20 cellular contexts compared by ENCODE assay signal in genomic region chr1:100794719-100795645, GRCh38.
DNase-seq lines count a peak whose midpoint lies in the region; ATAC-seq, FAIRE-seq and TF ChIP-seq lines count a peak whose summit lies in the region.
"Had no signal": no experiment of that assay in that cellular context is flagged by ENCODE, and none has a peak within 500 bp of the region (broad histone marks: within the 10 kb centered on the region; RNA-seq: fewer than 3 reads in every experiment).

No MANE protein-coding gene starts in this region.

- in situ Hi-C loops in astrocyte of the spinal cord (cut with HindIII; ENCODE audit: low sequenced_read_pairs), result no loop called here

- H3K4me1 Mint-ChIP-seq in neural crest cell, result peaks cover 24% of the 10 kb centered on the region
- H3K4me1 Mint-ChIP-seq: IgD-negative memory B cell had no signal

- no peaks in the 10 kb centered on the region for H3K27me3 Mint-ChIP-seq in neural crest cell (ENCODE audit: low read depth)

- ATAC-seq in GM19395 (IDR thresholded peaks at IDR 0.05; ENCODE audit: unreplicated experiment), result no peak
- no peak for ATAC-seq in GM19023 (IDR thresholded peaks at IDR 0.05; ENCODE audit: unreplicated experiment)
- ATAC-seq: activated CD8-positive, alpha-beta T cell treated with anti-CD3 and anti-CD28 coated beads, Interleukin-2, amount 10 ng/mL, durations not matched to agents 7 days and 5 days; mucosa of descending colon; psoas muscle; upper lobe of right lung had no signal

- H3K4me3 Mint-ChIP-seq in neural crest cell, result no peak overlapping the region
- H3K4me3 Mint-ChIP-seq: activated CD8-positive, alpha-beta T cell treated with anti-CD3 and anti-CD28 coated beads, Interleukin-2, amount 10 ng/mL, durations not matched to agents 7 days and 5 days; IgD-negative memory B cell had no signal

- DNase-seq in EH (ENCODE audit: low read depth) (peak; percentile 45), NCI-H146 (lab: John Stamatoyannopoulos, UW) (peak; percentile 18), astrocyte of the spinal cord (ENCODE audit: low read depth, low spot score) (peak; percentile 86), neural crest cell (ENCODE audit: low read depth, low spot score) (no peak), urothelium cell line (ENCODE audit: low spot score) (no peak), hepatic stellate cell (ENCODE audit: low spot score) (no peak)
- DNase-seq: activated CD8-positive, alpha-beta T cell treated with anti-CD3 and anti-CD28 coated beads, Interleukin-2, amount 10 ng/mL, durations not matched to agents 7 days and 5 days; effector CD8-positive, alpha-beta T cell; mucosa of descending colon; NCI-H1436; NK-92 treated with Interleukin-12 subunit alpha and Interleukin-12 subunit beta, amount 100 ng/mL, for 24 hours; psoas muscle; stimulated activated CD4-positive, alpha-beta T cell treated with anti-CD3 and anti-CD28 coated beads, Interleukin-4, amount 100 ng/mL, for 1 hour; upper lobe of right lung had no signal

- FAIRE-seq in urothelium cell line (lab: Jason Lieb, UNC), result no peak

- no peak overlapping the region for H3K4me3 ChIP-seq in astrocyte of the spinal cord (ENCODE audit: low read depth, low read length)
- H3K4me3 ChIP-seq: ascending aorta; BLaER1 treated with 17β-estradiol and CSF1 and Interleukin-3, amounts not matched to agents 10 nM and 100 nM; mucosa of descending colon; psoas muscle; SJSA1; upper lobe of right lung had no signal

- no peak for TF ChIP-seq CTCF in astrocyte of the spinal cord (IDR thresholded peaks at IDR 0.05; ENCODE audit: low read depth, low read length)
- no peak for TF ChIP-seq CTCF in neural crest cell (conservative IDR thresholded peaks at IDR 0.05)

- peak overlapping the region; percentile 23 for H3K27ac Mint-ChIP-seq in neural crest cell (ENCODE audit: unreplicated experiment)
- H3K27ac Mint-ChIP-seq: activated CD8-positive, alpha-beta T cell treated with anti-CD3 and anti-CD28 coated beads, Interleukin-2, amount 10 ng/mL, durations not matched to agents 7 days and 5 days; IgD-negative memory B cell had no signal

- peaks cover 3% of the 10 kb centered on the region for H3K9me3 Mint-ChIP-seq in neural crest cell

- no peaks in the 10 kb centered on the region for H3K36me3 Mint-ChIP-seq in neural crest cell (ENCODE audit: low read depth)
- H3K36me3 Mint-ChIP-seq: IgD-negative memory B cell had no signal

Comparison
In these comparisons a context has a peak if more than half of its experiments do, and no peak if none do; other contexts are left out.
1. DNase-seq: peak in EH (single experiment), NCI-H146 (single experiment) and astrocyte of the spinal cord (single experiment); none in neural crest cell (single experiment), urothelium cell line (single experiment) and hepatic stellate cell (single experiment).